Comparison of ENCODE assay signal across 21 cellular contexts in the genomic region with DNA sequence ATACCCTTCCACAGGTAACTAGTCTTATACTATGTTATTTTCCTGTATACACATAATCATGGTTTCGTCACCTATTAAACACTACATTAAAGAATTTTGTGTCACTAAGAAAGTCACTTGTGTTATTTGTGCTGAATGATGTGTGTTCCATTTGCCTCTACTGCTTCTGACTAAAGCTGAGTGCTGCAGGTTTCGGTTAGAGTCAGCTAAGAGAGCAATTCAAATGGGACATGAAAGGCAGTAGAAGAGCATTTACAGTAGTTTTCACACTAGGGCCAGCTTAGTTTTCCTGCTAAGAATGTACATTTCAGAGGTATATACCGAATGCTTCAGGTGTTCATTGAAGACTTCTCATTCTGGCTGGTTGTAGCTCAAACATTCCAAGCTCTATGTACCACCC.
"Had no signal": no experiment of that assay in that cellular context is flagged by ENCODE, and none has a peak within 500 bp of the region (broad histone marks: within the 10 kb centered on the region; RNA-seq: fewer than 3 reads in every experiment).

No MANE protein-coding gene starts in this region.

- ATAC-seq: activated CD8-positive, alpha-beta memory T cell treated with anti-CD3 and anti-CD28 coated beads, Interleukin-2, amount 10 ng/mL, durations not matched to agents 7 days and 5 days; activated naive CD4-positive, alpha-beta T cell treated with anti-CD3 and anti-CD28 coated beads, Interleukin-2, amount 50 U/mL, for 72 hours; activated naive CD8-positive, alpha-beta T cell treated with anti-CD3 and anti-CD28 coated beads, Interleukin-2, amount 50 U/mL, for 24 hours; activated T-cell treated with anti-CD3 and anti-CD28 coated beads, Interleukin-2, amount 50 U/mL, for 4 hours had no signal

- DNase-seq: activated B cell treated with CpG ODN at 0.5 μM for 24 hours; activated CD4-positive, alpha-beta T cell treated with anti-CD3 and anti-CD28 coated beads for 1 hour; activated CD4-positive, alpha-beta T cell treated with anti-CD3 and anti-CD28 coated beads, Interleukin-2, amount 10 ng/mL, durations not matched to agents 24 days and 14 days; activated CD4-positive, alpha-beta T cell treated with anti-CD3 and anti-CD28 coated beads, Interleukin-2, amount 50 U/mL, for 48 hours; activated CD8-positive, alpha-beta memory T cell treated with anti-CD3 and anti-CD28 coated beads, Interleukin-2, amount 10 ng/mL, durations not matched to agents 7 days and 5 days; activated effector memory CD4-positive, alpha-beta T cell treated with anti-CD3 and anti-CD28 coated beads, Interleukin-2, amount 50 U/mL, for 16 hours; activated naive CD4-positive, alpha-beta T cell treated with Interleukin-2 at 50 U/mL for 16 hours; activated naive CD8-positive, alpha-beta T cell treated with anti-CD3 and anti-CD28 coated beads, Interleukin-2, amount 50 U/mL, for 24 hours; activated T-cell treated with anti-CD3 and anti-CD28 coated beads, Interleukin-2, amount 50 U/mL, for 4 hours; amniotic stem cell; cortex of kidney; NCI-H1048; NCI-H146; NCI-H187 treated with DMSO at 0.1 percent for 48 hours; NCI-H2081 treated with DMSO at 0.1 percent for 48 hours; NCI-H526; NCI-H82; NK-92 treated with Interleukin-12 subunit alpha and Interleukin-12 subunit beta, amount 100 ng/mL, for 24 hours; SHP77 treated with DMSO at 0.1 percent for 48 hours; T-helper 9 cell had no signal
